ENCODE assay signal across 18 cellular contexts in the genomic region with DNA sequence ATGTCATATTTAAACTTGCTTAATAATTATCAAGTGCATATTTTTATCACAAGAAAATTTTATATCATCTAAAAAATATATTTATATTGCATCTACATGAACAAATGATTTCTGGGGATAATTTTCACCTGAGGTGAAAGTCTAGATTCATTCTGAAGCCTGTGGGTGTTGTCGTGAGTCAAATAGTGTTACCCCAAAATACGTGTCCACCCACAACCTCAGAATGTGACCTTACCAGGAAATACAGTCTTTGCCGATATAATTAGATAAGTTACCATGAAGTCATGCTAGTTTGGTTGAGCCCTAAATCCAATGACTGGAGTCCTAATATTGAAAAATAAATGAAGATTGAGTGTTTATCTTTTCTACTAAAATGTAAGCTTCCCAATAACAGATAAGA.
DNase-seq lines count a peak whose midpoint lies in the region; ATAC-seq and TF ChIP-seq lines count a peak whose summit lies in the region.
"Had no signal": no experiment of that assay in that cellular context is flagged by ENCODE, and none has a peak within 500 bp of the region (broad histone marks: within the 10 kb centered on the region; RNA-seq: fewer than 3 reads in every experiment).

No MANE protein-coding gene starts in this region.

- ATAC-seq in activated CD8-positive, alpha-beta T cell treated with anti-CD3 and anti-CD28 coated beads for 36 hours: peak; percentile 30
- ATAC-seq in activated CD8-positive, alpha-beta T cell treated with anti-CD3 and anti-CD28 coated beads, Interleukin-2, amount 10 ng/mL, durations not matched to agents 7 days and 5 days: no peak
- peak; percentile 46 for ATAC-seq in GM19023 (IDR thresholded peaks at IDR 0.05; ENCODE audit: unreplicated experiment)
- ATAC-seq in HG02885 (IDR thresholded peaks at IDR 0.05; ENCODE audit: poor library complexity, unreplicated experiment): peak; percentile 76
- no peak for ATAC-seq in HG03175 (IDR thresholded peaks at IDR 0.05; ENCODE audit: unreplicated experiment)
- ATAC-seq: CD8-positive, alpha-beta T cell had no signal

- H3K36me3 Mint-ChIP-seq in activated CD8-positive, alpha-beta T cell treated with anti-CD3 and anti-CD28 coated beads for 36 hours (ENCODE audit: low read depth): no peaks in the 10 kb centered on the region
- H3K36me3 Mint-ChIP-seq in activated CD8-positive, alpha-beta T cell treated with anti-CD3 and anti-CD28 coated beads, Interleukin-2, amount 10 ng/mL, durations not matched to agents 7 days and 5 days (ENCODE audit: low read depth): no peaks in the 10 kb centered on the region
- no peaks in the 10 kb centered on the region for H3K36me3 Mint-ChIP-seq in T-helper 2 cell treated with Interferon-gamma antibody and Interleukin-4, amounts not matched to agents 5 μg/mL and 100 μg/mL, for 36 hours (ENCODE audit: low read depth)
- H3K36me3 Mint-ChIP-seq: CD8-positive, alpha-beta T cell had no signal

- in situ Hi-C loops in GM13977 (cut with MboI; ENCODE audit: low pct_unique_long_range_greater_than_20kb, low sequenced_read_pairs, unreplicated experiment): no loop called here

- no peaks in the 10 kb centered on the region for H3K4me1 Mint-ChIP-seq in activated CD8-positive, alpha-beta T cell treated with anti-CD3 and anti-CD28 coated beads for 36 hours (ENCODE audit: low read depth)
- no peaks in the 10 kb centered on the region for H3K4me1 Mint-ChIP-seq in activated CD8-positive, alpha-beta T cell treated with anti-CD3 and anti-CD28 coated beads, Interleukin-2, amount 10 ng/mL, durations not matched to agents 7 days and 5 days (ENCODE audit: low read depth)
- peaks cover 8% of the 10 kb centered on the region for H3K4me1 Mint-ChIP-seq in T-helper 2 cell treated with Interferon-gamma antibody and Interleukin-4, amounts not matched to agents 5 μg/mL and 100 μg/mL, for 36 hours (ENCODE audit: low read depth)
- H3K4me1 Mint-ChIP-seq: neural crest cell had no signal

- no peak for TF ChIP-seq CTCF in activated CD8-positive, alpha-beta T cell treated with anti-CD3 and anti-CD28 coated beads for 36 hours (IDR thresholded peaks at IDR 0.05)
- TF ChIP-seq CTCF in GM13977 (IDR thresholded peaks at IDR 0.05; ENCODE audit: extremely low read depth, insufficient read depth, missing control alignments): no peak

- H3K27ac Mint-ChIP-seq in activated CD8-positive, alpha-beta T cell treated with anti-CD3 and anti-CD28 coated beads for 36 hours: no peak overlapping the region
- H3K27ac Mint-ChIP-seq in activated CD8-positive, alpha-beta T cell treated with anti-CD3 and anti-CD28 coated beads, Interleukin-2, amount 10 ng/mL, durations not matched to agents 7 days and 5 days: no peak overlapping the region
- H3K27ac Mint-ChIP-seq in T-helper 2 cell treated with Interferon-gamma antibody and Interleukin-4, amounts not matched to agents 5 μg/mL and 100 μg/mL, for 36 hours: no peak overlapping the region
- H3K27ac Mint-ChIP-seq: CD8-positive, alpha-beta T cell had no signal

- no peak overlapping the region for H3K4me3 Mint-ChIP-seq in activated CD8-positive, alpha-beta T cell treated with anti-CD3 and anti-CD28 coated beads for 36 hours
- H3K4me3 Mint-ChIP-seq in activated CD8-positive, alpha-beta T cell treated with anti-CD3 and anti-CD28 coated beads, Interleukin-2, amount 10 ng/mL, durations not matched to agents 7 days and 5 days: no peak overlapping the region
- no peak overlapping the region for H3K4me3 Mint-ChIP-seq in T-helper 2 cell treated with Interferon-gamma antibody and Interleukin-4, amounts not matched to agents 5 μg/mL and 100 μg/mL, for 36 hours
- H3K4me3 Mint-ChIP-seq: CD8-positive, alpha-beta T cell; neural crest cell had no signal

- H3K27me3 Mint-ChIP-seq in activated CD8-positive, alpha-beta T cell treated with anti-CD3 and anti-CD28 coated beads for 36 hours: peaks cover 3% of the 10 kb centered on the region
- no peaks in the 10 kb centered on the region for H3K27me3 Mint-ChIP-seq in activated CD8-positive, alpha-beta T cell treated with anti-CD3 and anti-CD28 coated beads, Interleukin-2, amount 10 ng/mL, durations not matched to agents 7 days and 5 days (ENCODE audit: low read depth)
- peaks cover 2% of the 10 kb centered on the region for H3K27me3 Mint-ChIP-seq in T-helper 2 cell treated with Interferon-gamma antibody and Interleukin-4, amounts not matched to agents 5 μg/mL and 100 μg/mL, for 36 hours (ENCODE audit: low read depth)

- no peaks in the 10 kb centered on the region for H3K9me3 Mint-ChIP-seq in activated CD8-positive, alpha-beta T cell treated with anti-CD3 and anti-CD28 coated beads for 36 hours
- no peaks in the 10 kb centered on the region for H3K9me3 Mint-ChIP-seq in activated CD8-positive, alpha-beta T cell treated with anti-CD3 and anti-CD28 coated beads, Interleukin-2, amount 10 ng/mL, durations not matched to agents 7 days and 5 days (ENCODE audit: insufficient read depth)
- H3K9me3 Mint-ChIP-seq in T-helper 2 cell treated with Interferon-gamma antibody and Interleukin-4, amounts not matched to agents 5 μg/mL and 100 μg/mL, for 36 hours: no peaks in the 10 kb centered on the region
- H3K9me3 Mint-ChIP-seq: CD8-positive, alpha-beta T cell; neural crest cell had no signal

- POLR2A ChIA-PET in activated CD8-positive, alpha-beta T cell treated with anti-CD3 and anti-CD28 coated beads for 36 hours (lab: Charles Lee): no interaction called here
- POLR2A ChIA-PET in activated CD8-positive, alpha-beta T cell treated with anti-CD3 and anti-CD28 coated beads, Interleukin-2, amount 10 ng/mL, durations not matched to agents 7 days and 5 days (lab: Charles Lee): no interaction called here

- intact Hi-C loops in activated CD8-positive, alpha-beta T cell treated with anti-CD3 and anti-CD28 coated beads for 36 hours (cut with micrococcal nuclease): no loop called here

- CTCF ChIA-PET in activated CD8-positive, alpha-beta T cell treated with anti-CD3 and anti-CD28 coated beads for 36 hours (lab: Charles Lee): no interaction called here
- CTCF ChIA-PET in activated CD8-positive, alpha-beta T cell treated with anti-CD3 and anti-CD28 coated beads, Interleukin-2, amount 10 ng/mL, durations not matched to agents 7 days and 5 days (lab: Charles Lee): no interaction called here

- DNase-seq in activated CD8-positive, alpha-beta T cell treated with anti-CD3 and anti-CD28 coated beads for 36 hours: peak; percentile 31
- DNase-seq in activated CD8-positive, alpha-beta T cell treated with anti-CD3 and anti-CD28 coated beads, Interleukin-2, amount 10 ng/mL, durations not matched to agents 7 days and 5 days: no peak
- DNase-seq in T-helper 2 cell treated with Interferon-gamma antibody and Interleukin-4, amounts not matched to agents 5 μg/mL and 100 μg/mL, for 36 hours (ENCODE audit: low spot score): peak; percentile 56
- DNase-seq in GM13977 (ENCODE audit: low spot score): no peak
- no peak for DNase-seq in effector CD8-positive, alpha-beta T cell (lab: John Stamatoyannopoulos, UW)
- DNase-seq: activated CD4-positive, CD25-positive, alpha-beta regulatory T cell treated with anti-CD3 and anti-CD28 coated beads, Interleukin-2, amount 50 U/mL, for 72 hours; activated effector memory CD4-positive, alpha-beta T cell treated with Interleukin-2 at 50 U/mL for 16 hours; CD8-positive, alpha-beta T cell; DND-41; IMR-90; MM.1S; NCI-H2029; NCI-H524 treated with DMSO at 0.1 percent for 48 hours; SHP77 treated with DMSO at 0.1 percent for 48 hours had no signal

Comparison
In these comparisons a context has a peak if more than half of its experiments do, and no peak if none do; other contexts are left out.
1. ATAC-seq: peak in activated CD8-positive, alpha-beta T cell treated with anti-CD3 and anti-CD28 coated beads for 36 hours (single experiment), GM19023 (single experiment) and HG02885 (single experiment); none in activated CD8-positive, alpha-beta T cell treated with anti-CD3 and anti-CD28 coated beads, Interleukin-2, amount 10 ng/mL, durations not matched to agents 7 days and 5 days (single experiment) and HG03175 (single experiment).
2. DNase-seq: peak in activated CD8-positive, alpha-beta T cell treated with anti-CD3 and anti-CD28 coated beads for 36 hours (single experiment) and T-helper 2 cell treated with Interferon-gamma antibody and Interleukin-4, amounts not matched to agents 5 μg/mL and 100 μg/mL, for 36 hours (single experiment); none in activated CD8-positive, alpha-beta T cell treated with anti-CD3 and anti-CD28 coated beads, Interleukin-2, amount 10 ng/mL, durations not matched to agents 7 days and 5 days (single experiment), GM13977 (single experiment) and effector CD8-positive, alpha-beta T cell (single experiment).